ENCODE assay signal across 1 cellular context in genomic region chr1:93221913-93222312, GRCh38.
TF ChIP-seq lines count a peak whose summit lies in the region.

No MANE protein-coding gene starts in this region.

TF ChIP-seq in WTC11, 78 proteins besides CTCF, POLR2A, EP300 and RAD21 (continued from another document):
- TF ChIP-seq ATF2 (CRISPR knock-in tag; IDR thresholded peaks at IDR 0.05; ENCODE audit: borderline replicate concordance, low read depth): no peak
